Comparison of ENCODE assay signal across 8 cellular contexts in genomic region chr3:194632211-194632982, GRCh38. TPM values are rescaled to one million over a fixed set of nuclear protein-coding genes. Genes with fewer than 3 reads are reported as not detected.
A peak's percentile ranks its signal among the peaks of the same experiment; 100 is the strongest.
DNase-seq lines count a peak whose midpoint lies in the region; ATAC-seq and TF ChIP-seq lines count a peak whose summit lies in the region.

No MANE protein-coding gene starts in this region.

- intact Hi-C loops in CD4-positive, alpha-beta T cell (cut with DNase I, micrococcal nuclease), result no loop called here
- intact Hi-C loops in esophagus squamous epithelium (cut with DNase I), result no loop called here

- H3K9me3 Mint-ChIP-seq in CD4-positive, alpha-beta T cell, result no peaks in the 10 kb centered on the region
- H3K9me3 Mint-ChIP-seq in nephron, result peaks cover 14% of the 10 kb centered on the region

- peaks cover 7% of the 10 kb centered on the region for H3K4me1 Mint-ChIP-seq in CD4-positive, alpha-beta T cell (ENCODE audit: low read depth)
- H3K4me1 Mint-ChIP-seq in nephron, result no peaks in the 10 kb centered on the region

- H3K79me2 ChIP-seq in SU-DHL-6 (ENCODE audit: insufficient read depth, low read length), result peaks cover 16% of the 10 kb centered on the region; the same call in 1 of the 2 replicates

- H3K9me3 ChIP-seq in CD4-positive, alpha-beta T cell (ENCODE audit: control insufficient read depth, low read length), result no peaks in the 10 kb centered on the region
- H3K9me3 ChIP-seq in SU-DHL-6 (ENCODE audit: insufficient read depth, low read length) (no peaks in the 10 kb centered on the region), esophagus squamous epithelium (no peaks in the 10 kb centered on the region)

- no peaks in the 10 kb centered on the region for H3K27me3 ChIP-seq in CD4-positive, alpha-beta T cell (ENCODE audit: control insufficient read depth, insufficient read depth, low read length)
- no peaks in the 10 kb centered on the region for H3K27me3 ChIP-seq in SU-DHL-6 (ENCODE audit: low read length)
- no peaks in the 10 kb centered on the region for H3K27me3 ChIP-seq in esophagus squamous epithelium

- no peak overlapping the region for H3K27ac ChIP-seq in CD4-positive, alpha-beta T cell (ENCODE audit: low read depth, low read length)
- H3K27ac ChIP-seq in SU-DHL-6 (ENCODE audit: low read depth, low read length) (peak overlapping the region; percentile 60; the same call in 1 of the 2 replicates), esophagus squamous epithelium (peak overlapping the region; percentile 69 to 90 (median 82))

- peak overlapping the region; percentile 85 for H3K4me3 Mint-ChIP-seq in CD4-positive, alpha-beta T cell
- H3K4me3 Mint-ChIP-seq in nephron, result peak overlapping the region; percentile 89 to 92 (median 91)

- H3K9me2 ChIP-seq in SU-DHL-6 (replicated peaks; ENCODE audit: insufficient read depth, low read length), result no peaks in the 10 kb centered on the region

- H3K4me2 ChIP-seq in SU-DHL-6 (ENCODE audit: low read depth, low read length, poor library complexity, severe bottlenecking), result peak overlapping the region; percentile 76

- H3K4me1 ChIP-seq in esophagus squamous epithelium, result peaks cover 3 to 21% (median 3%) of the 10 kb centered on the region in 3 donors

- H3K36me3 Mint-ChIP-seq in CD4-positive, alpha-beta T cell (ENCODE audit: low read depth), result no peaks in the 10 kb centered on the region
- H3K36me3 Mint-ChIP-seq in nephron (ENCODE audit: low read depth), result peaks cover 31% of the 10 kb centered on the region

- no peak for TF ChIP-seq CTCF in CD4-positive, alpha-beta T cell (IDR thresholded peaks at IDR 0.05)
- no peak for TF ChIP-seq CTCF in SU-DHL-6 (IDR thresholded peaks at IDR 0.05; ENCODE audit: insufficient read depth, low read length, poor library complexity, severe bottlenecking)
- TF ChIP-seq CTCF in esophagus squamous epithelium (IDR thresholded peaks at IDR 0.05), result no peak
- TF ChIP-seq CTCF in nephron (IDR thresholded peaks at IDR 0.05; ENCODE audit: unreplicated experiment in 3 of 3), result no peak

- CTCF ChIA-PET in CD4-positive, alpha-beta T cell (lab: Charles Lee), result no interaction called here
- CTCF ChIA-PET in HEK293T (lab: Yijun Ruan, JAX), result no interaction called here

- TF ChIP-seq POLR2A in esophagus squamous epithelium (IDR thresholded peaks at IDR 0.05), result no peak

- H3K27ac Mint-ChIP-seq in CD4-positive, alpha-beta T cell, result no peak overlapping the region
- H3K27ac Mint-ChIP-seq in nephron, result peak overlapping the region; percentile 60 to 85 (median 63)

- peak in 1 of 10 experiments; percentile 27 for DNase-seq in CD4-positive, alpha-beta T cell
- DNase-seq in HEK293T (ENCODE audit: extremely low spot score) (peak; percentile 23), esophagus squamous epithelium (lab: John Stamatoyannopoulos, UW) (no peak), KG1 (lab: John Stamatoyannopoulos, UW) (no peak), T1000 (lab: John Stamatoyannopoulos, UW) (no peak), SKM-1 treated with dmso at 0.1 percent for 144 hours (lab: John Stamatoyannopoulos, UW; ENCODE audit: unreplicated experiment) (no peak)

- POLR2A ChIA-PET in CD4-positive, alpha-beta T cell (lab: Charles Lee), result interaction anchor here (0.7 kb wide), 1 partner anchor 53 kb away, joined by 3 read pairs; the partner anchor contains the start of gene FAM43A
- POLR2A ChIA-PET in HEK293T (lab: Yijun Ruan, JAX), result no interaction called here

- H2AFZ ChIP-seq in SU-DHL-6 (ENCODE audit: low read depth, low read length, severe bottlenecking), result peak overlapping the region; percentile 93

- H3K27me3 Mint-ChIP-seq in CD4-positive, alpha-beta T cell, result no peaks in the 10 kb centered on the region
- no peaks in the 10 kb centered on the region for H3K27me3 Mint-ChIP-seq in nephron (ENCODE audit: low read depth)

- H3F3A ChIP-seq in SU-DHL-6 (ENCODE audit: insufficient read depth), result 0 out of 2 replicates have a peak, but pooled peaks cover 4% of the 10 kb centered on the region

- peak overlapping the region; percentile 83 for H3K9ac ChIP-seq in SU-DHL-6 (ENCODE audit: low read length)

- 38 to 40% methylated on average over 1 to 15 of the region's 17 CpGs for WGBS in esophagus squamous epithelium, 2 donors

- peaks cover 8% of the 10 kb centered on the region for H3K36me3 ChIP-seq in SU-DHL-6 (ENCODE audit: low read length)
- peaks cover 0 to 24% (median 0%) of the 10 kb centered on the region in 3 donors for H3K36me3 ChIP-seq in esophagus squamous epithelium

- H3K4me3 ChIP-seq in SU-DHL-6 (ENCODE audit: insufficient read depth, low read length, poor library complexity, severe bottlenecking) (peak overlapping the region; percentile 70), esophagus squamous epithelium (peak overlapping the region; percentile 60 to 77 (median 69))

- H4K20me1 ChIP-seq in SU-DHL-6 (ENCODE audit: low read depth, low read length), result no peaks in the 10 kb centered on the region

- ATAC-seq in CD4-positive, alpha-beta T cell (ENCODE audit: poor library complexity), result peak; percentile 7

TF ChIP-seq in HEK293T, 16 proteins besides CTCF, POLR2A, EP300 and RAD21:
- TF ChIP-seq FOXK2 (IDR thresholded peaks at IDR 0.05), result no peak
- no peak for TF ChIP-seq ZNF384 (IDR thresholded peaks at IDR 0.05)
- TF ChIP-seq HDGF (IDR thresholded peaks at IDR 0.05; ENCODE audit: borderline replicate concordance), result no peak
- TF ChIP-seq NFRKB (IDR thresholded peaks at IDR 0.05), result no peak
- TF ChIP-seq CTBP1 (IDR thresholded peaks at IDR 0.05; ENCODE audit: borderline replicate concordance), result no peak
- TF ChIP-seq FOXM1 (IDR thresholded peaks at IDR 0.05; ENCODE audit: borderline replicate concordance), result no peak
- TF ChIP-seq ARNT (IDR thresholded peaks at IDR 0.05), result no peak
- TF ChIP-seq ELF4 (IDR thresholded peaks at IDR 0.05), result no peak
- no peak for TF ChIP-seq LEF1 (IDR thresholded peaks at IDR 0.05; ENCODE audit: borderline replicate concordance)
- no peak for TF ChIP-seq SUZ12 (IDR thresholded peaks at IDR 0.05)
- no peak for TF ChIP-seq L3MBTL2 (conservative IDR thresholded peaks at IDR 0.05)
- TF ChIP-seq FOXA1 (IDR thresholded peaks at IDR 0.05), result no peak
- no peak for TF ChIP-seq PKNOX1 (IDR thresholded peaks at IDR 0.05)
- TF ChIP-seq BHLHE40 (IDR thresholded peaks at IDR 0.05; ENCODE audit: borderline replicate concordance), result no peak
- no peak for TF ChIP-seq TARDBP (IDR thresholded peaks at IDR 0.05)
- TF ChIP-seq SP1 (IDR thresholded peaks at IDR 0.05), result no peak

RNA-seq across cellular contexts. Expression of gene TMEM44, which starts 0.8 kb away (rescaled TPM):
- 1 to 10 TPM in 1 of 2 experiments, under 1 TPM in 1; 0.98 to 1.1 TPM for total RNA-seq in CD4-positive, alpha-beta T cell
- 10 to 100 TPM in 1 of 4 donors, 1 to 10 TPM in 3; 4.7 to 11.9 (median 7.6) TPM for total RNA-seq in esophagus squamous epithelium

RNA-seq across cellular contexts. Expression of gene LSG1, which starts 39.6 kb away (rescaled TPM):
- total RNA-seq in CD4-positive, alpha-beta T cell, result 10 to 100 TPM; 37.9 to 44.6 TPM
- total RNA-seq in esophagus squamous epithelium, result 10 to 100 TPM; 25.6 to 42.0 (median 30.4) TPM

RNA-seq across cellular contexts. Expression of gene FAM43A, which starts 53.3 kb away (rescaled TPM):
- total RNA-seq in CD4-positive, alpha-beta T cell, result 1 to 10 TPM; 2.4 to 2.6 TPM
- 10 to 100 TPM; 20.2 to 33.6 (median 31.9) TPM for total RNA-seq in esophagus squamous epithelium

Comparison
In these comparisons a context has a peak if more than half of its experiments do, and no peak if none do; other contexts are left out.
1. RNA of gene FAM43A, which starts 53.3 kb away (total RNA-seq): 20.2 to 33.6 TPM in esophagus squamous epithelium; 2.4 to 2.6 TPM in CD4-positive, alpha-beta T cell; every median in the first group is over 4 times any median in the second.